In genomic region chr1:210239295-210240155, GRCh38 we compare ENCODE assay signal across 9 cellular contexts. TPM values are rescaled to one million over a fixed set of nuclear protein-coding genes. Genes with fewer than 3 reads are reported as not detected.
DNase-seq lines count a peak whose midpoint lies in the region; ATAC-seq and TF ChIP-seq lines count a peak whose summit lies in the region.
"Had no signal": no experiment of that assay in that cellular context is flagged by ENCODE, and none has a peak within 500 bp of the region (broad histone marks: within the 10 kb centered on the region; RNA-seq: fewer than 3 reads in every experiment).

No MANE protein-coding gene starts in this region.

- no peak overlapping the region for H3K4me3 ChIP-seq in cardiac fibroblast (replicated peaks in 1 of 2; ENCODE audit: low read depth in 2 of 2, low read length in 2 of 2)

- no peak for DNase-seq in AG09319 (ENCODE audit: extremely low read depth, low read depth)
- peak; percentile 85 for DNase-seq in LHCN-M2 (ENCODE audit: low read depth)
- DNase-seq in cardiac fibroblast (ENCODE audit: low read depth in 2 of 2): peak; percentile 77 to 90
- DNase-seq in medulla oblongata (ENCODE audit: extremely low spot score): peak; percentile 68
- no peak for DNase-seq in NCI-H526 treated with DMSO at 0.1 percent for 48 hours (lab: John Stamatoyannopoulos, UW)
- DNase-seq: activated CD4-positive, alpha-beta T cell treated with anti-CD3 and anti-CD28 coated beads, Interleukin-2, amount 10 ng/mL, durations not matched to agents 7 days and 5 days had no signal

- TF ChIP-seq CTCF in AG09319 (IDR thresholded peaks at IDR 0.05; ENCODE audit: low read depth, low read length) (peak; percentile 49), cardiac fibroblast (IDR thresholded peaks at IDR 0.05; ENCODE audit: low read depth, low read length) (peak; percentile 65)

- ATAC-seq in HG03571 (IDR thresholded peaks at IDR 0.05; ENCODE audit: unreplicated experiment): no peak
- ATAC-seq in GM18873 (IDR thresholded peaks at IDR 0.05; ENCODE audit: low FRiP score, unreplicated experiment): no peak
- no peak for ATAC-seq in GM19035 (IDR thresholded peaks at IDR 0.05; ENCODE audit: unreplicated experiment)

RNA-seq across cellular contexts. Expression of gene SERTAD4, which starts 6.9 kb away (rescaled TPM):
- 0.06 and 3.1 TPM in 2 replicates for total RNA-seq in LHCN-M2 (2014; rRNA removed)
- 1.4 TPM for polyA plus RNA-seq in LHCN-M2 (2012)
- total RNA-seq: activated CD4-positive, alpha-beta T cell treated with anti-CD3 and anti-CD28 coated beads, Interleukin-2, amount 10 ng/mL, durations not matched to agents 7 days and 5 days had no signal

Comparison
In these comparisons a context has a peak if more than half of its experiments do, and no peak if none do; other contexts are left out.
1. DNase-seq: peak in LHCN-M2 (single experiment), cardiac fibroblast (2 of 2) and medulla oblongata (single experiment); none in AG09319 (single experiment) and NCI-H526 treated with DMSO at 0.1 percent for 48 hours (single experiment).